1 cellular context compared by ENCODE assay signal in genomic region chr10:93435061-93435491, GRCh38.
TF ChIP-seq lines count a peak whose summit lies in the region.

No MANE protein-coding gene starts in this region.

TF ChIP-seq in IMR-90, 13 proteins besides CTCF, POLR2A, EP300 and RAD21 (continued from another document):
- TF ChIP-seq SMC3 (IDR thresholded peaks at IDR 0.05; ENCODE audit: low read depth, low read length), result no peak
- no peak for TF ChIP-seq NFE2L2 (IDR thresholded peaks at IDR 0.05; ENCODE audit: low read depth, low read length)
- no peak for TF ChIP-seq MAFK (IDR thresholded peaks at IDR 0.05; ENCODE audit: low read depth, low read length)
- no peak for TF ChIP-seq CHD1 (IDR thresholded peaks at IDR 0.05; ENCODE audit: low read depth, low read length)
- TF ChIP-seq CEBPB (IDR thresholded peaks at IDR 0.05; ENCODE audit: low read depth, low read length), result no peak
- TF ChIP-seq RFX5 (IDR thresholded peaks at IDR 0.05; ENCODE audit: low read depth, low read length), result no peak
- no peak for TF ChIP-seq RCOR1 (IDR thresholded peaks at IDR 0.05; ENCODE audit: insufficient replicate concordance, low read length)
